ENCODE assay signal across 16 cellular contexts in genomic region chr6:36207155-36207554, GRCh38. TPM values are rescaled to one million over a fixed set of nuclear protein-coding genes. Genes with fewer than 3 reads are reported as not detected.
DNase-seq lines count a peak whose midpoint lies in the region; ATAC-seq and TF ChIP-seq lines count a peak whose summit lies in the region.
"Had no signal": no experiment of that assay in that cellular context is flagged by ENCODE, and none has a peak within 500 bp of the region (broad histone marks: within the 10 kb centered on the region; RNA-seq: fewer than 3 reads in every experiment).

No MANE protein-coding gene starts in this region.

- H3K27me3 Mint-ChIP-seq in activated T-helper 17 cell treated with anti-CD3 and anti-CD28 coated beads, Interleukin-2, amount 50 U/mL, for 72 hours = no peaks in the 10 kb centered on the region
- H3K27me3 Mint-ChIP-seq in nephron progenitor cell (ENCODE audit: low read depth, poor library complexity) (no peaks in the 10 kb centered on the region), immature natural killer cell (ENCODE audit: low read depth in 3 of 3) (peaks cover 1 to 9% (median 8%) of the 10 kb centered on the region in 3 donors)
- H3K27me3 Mint-ChIP-seq: CD4-positive, alpha-beta memory T cell had no signal

- intact Hi-C loops in transverse colon (cut with DNase I; ENCODE audit: low total_unique reads) = no loop called here

- H3K9me3 ChIP-seq in transverse colon = no peaks in the 10 kb centered on the region
- H3K9me3 ChIP-seq: HAP-1 had no signal

- H3K4me3 ChIP-seq in transverse colon = no peak overlapping the region
- H3K4me3 ChIP-seq: HAP-1 had no signal

- DNase-seq in nephron progenitor cell (no peak), transverse colon (peak; percentile 54), middle frontal gyrus (ENCODE audit: extremely low spot score, low spot score) (no peak), immature natural killer cell (no peak)
- DNase-seq in activated effector memory CD4-positive, alpha-beta T cell treated with anti-CD3 and anti-CD28 coated beads, Interleukin-2, amount 50 U/mL, for 16 hours = no peak
- DNase-seq: C1 segment of cervical spinal cord; Calu3; CD4-positive, alpha-beta memory T cell; COR-L47; DMS53; DMS79 treated with DMSO at 0.1 percent for 48 hours; GF-D8; GOT3; HFFc6 had no signal

- no peak for TF ChIP-seq POLR2A in transverse colon (IDR thresholded peaks at IDR 0.05)

- no peaks in the 10 kb centered on the region for H3K27me3 ChIP-seq in transverse colon

- 76 to 100% methylated on average over 1 to 8 of the region's 8 CpGs for WGBS in transverse colon (ENCODE audit: low coverage in 1 of 2), 2 donors

- H3K4me3 Mint-ChIP-seq in activated T-helper 17 cell treated with anti-CD3 and anti-CD28 coated beads, Interleukin-2, amount 50 U/mL, for 72 hours = no peak overlapping the region
- H3K4me3 Mint-ChIP-seq in nephron progenitor cell (no peak overlapping the region), immature natural killer cell (no peak overlapping the region)
- H3K4me3 Mint-ChIP-seq: HFFc6 had no signal

- H3K27ac ChIP-seq in transverse colon = peak overlapping the region in 3 of 4 donors; percentile 11 to 44 (median 38)

- TF ChIP-seq EP300 in transverse colon (IDR thresholded peaks at IDR 0.05; ENCODE audit: low read depth) = no peak

- H3K4me1 Mint-ChIP-seq in activated T-helper 17 cell treated with anti-CD3 and anti-CD28 coated beads, Interleukin-2, amount 50 U/mL, for 72 hours = peaks cover 20% of the 10 kb centered on the region
- H3K4me1 Mint-ChIP-seq in nephron progenitor cell = no peaks in the 10 kb centered on the region
- H3K4me1 Mint-ChIP-seq in immature natural killer cell = peaks cover 44 to 46% of the 10 kb centered on the region in 2 donors

- no peak for ATAC-seq in activated T-helper 17 cell treated with anti-CD3 and anti-CD28 coated beads, Interleukin-2, amount 50 U/mL, for 72 hours (replicated peaks)

- H3K36me3 Mint-ChIP-seq in activated T-helper 17 cell treated with anti-CD3 and anti-CD28 coated beads, Interleukin-2, amount 50 U/mL, for 72 hours (ENCODE audit: low read depth) = peaks cover 88% of the 10 kb centered on the region
- H3K36me3 Mint-ChIP-seq in nephron progenitor cell (ENCODE audit: low read depth) (peaks cover 79% of the 10 kb centered on the region), immature natural killer cell (peaks cover 41 to 65% (median 42%) of the 10 kb centered on the region in 3 donors)

- peaks cover 6 to 81% (median 19%) of the 10 kb centered on the region in 4 donors for H3K4me1 ChIP-seq in transverse colon
- H3K4me1 ChIP-seq: HAP-1 had no signal

- peak overlapping the region; percentile 17 for H3K27ac Mint-ChIP-seq in activated T-helper 17 cell treated with anti-CD3 and anti-CD28 coated beads, Interleukin-2, amount 50 U/mL, for 72 hours
- H3K27ac Mint-ChIP-seq in nephron progenitor cell (peak overlapping the region; percentile 6), immature natural killer cell (no peak overlapping the region)
- H3K27ac Mint-ChIP-seq: HFFc6 had no signal

- peaks cover 0 to 60% (median 10%) of the 10 kb centered on the region in 4 donors for H3K36me3 ChIP-seq in transverse colon

- TF ChIP-seq CTCF in nephron progenitor cell (IDR thresholded peaks at IDR 0.05) (no peak), transverse colon (IDR thresholded peaks at IDR 0.05) (no peak)

- in situ Hi-C loops in transverse colon (cut with MboI; ENCODE audit: low pct_ligation_motif_present in 1 of 4, low pct_unique_long_range_greater_than_20kb in 1 of 4, low sequenced_read_pairs in 3 of 4) = loop anchor here in 1 of 4 donors (10.0 kb wide), 1 partner anchor 72 kb away; the partner anchor contains the start of gene MAPK13

- no peaks in the 10 kb centered on the region for H3K9me3 Mint-ChIP-seq in activated T-helper 17 cell treated with anti-CD3 and anti-CD28 coated beads, Interleukin-2, amount 50 U/mL, for 72 hours
- H3K9me3 Mint-ChIP-seq in nephron progenitor cell = no peaks in the 10 kb centered on the region
- H3K9me3 Mint-ChIP-seq in immature natural killer cell = no peaks in the 10 kb centered on the region
- H3K9me3 Mint-ChIP-seq: CD4-positive, alpha-beta memory T cell; HFFc6 had no signal

RNA-seq across cellular contexts. Expression of gene BRPF3, which starts 10.6 kb away (rescaled TPM):
- 10 to 100 TPM; 17.7 to 21.8 TPM for total RNA-seq in activated T-helper 17 cell treated with anti-CD3 and anti-CD28 coated beads, Interleukin-2, amount 50 U/mL, for 72 hours
- 100 to 1,000 TPM in 2 of 4 donors, 10 to 100 TPM in 2; 74.8 to 209 (median 90.6) TPM for total RNA-seq in transverse colon
- 10 to 100 TPM in 1 of 3 donors, 1 to 10 TPM in 2; 3.0 to 13.7 (median 4.1) TPM for polyA plus RNA-seq in immature natural killer cell

Comparison
In these comparisons a context has a peak if more than half of its experiments do, and no peak if none do; other contexts are left out.
1. H3K27ac Mint-ChIP-seq: peak in activated T-helper 17 cell treated with anti-CD3 and anti-CD28 coated beads, Interleukin-2, amount 50 U/mL, for 72 hours (single experiment) and nephron progenitor cell (single experiment); none in immature natural killer cell (0 of 6).